In the genomic region with DNA sequence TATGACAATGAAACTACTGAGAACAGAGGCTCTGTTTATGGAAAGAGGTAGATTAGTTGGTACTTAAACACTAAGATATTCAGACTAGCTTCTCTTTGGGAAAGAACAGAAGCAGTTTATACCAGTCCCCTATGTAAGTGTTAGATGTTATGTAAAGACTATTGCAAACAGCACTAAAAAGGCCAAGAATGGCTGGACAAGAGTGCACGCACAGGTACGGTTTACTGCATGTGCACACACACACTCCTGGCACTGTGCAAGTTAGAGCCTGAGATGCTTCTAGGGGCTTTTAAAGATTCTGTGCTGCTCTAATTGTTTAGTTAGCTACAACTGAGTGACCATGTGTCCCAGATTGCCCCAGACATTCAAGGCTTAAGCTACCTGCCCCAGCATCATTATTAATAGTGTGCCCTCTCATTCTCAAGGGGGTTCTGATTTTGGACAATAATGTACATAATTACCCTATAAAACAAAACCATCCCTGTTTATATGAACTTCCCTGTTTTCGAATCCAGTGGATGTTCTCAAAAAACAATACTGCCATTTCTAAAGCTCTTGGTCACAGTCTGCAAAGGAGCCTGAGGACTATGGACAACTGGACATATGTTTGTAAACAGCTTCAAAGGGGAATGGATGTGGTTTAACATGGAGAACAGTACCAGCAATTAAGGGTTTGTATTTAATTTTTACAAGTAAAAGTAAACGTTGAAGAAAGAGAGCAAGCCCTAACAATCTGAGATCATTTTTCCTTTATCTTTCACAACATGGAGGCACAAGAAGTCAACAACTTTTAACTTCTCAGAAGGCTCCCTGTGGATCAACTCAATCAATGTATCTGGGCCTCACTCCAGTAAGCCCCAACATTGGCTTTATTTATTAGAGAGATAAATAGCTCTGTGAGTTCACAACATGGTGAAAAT, we compare ENCODE assay signal across 1 cellular context.
TF ChIP-seq lines count a peak whose summit lies in the region.

No MANE protein-coding gene starts in this region.

TF ChIP-seq in endothelial cell of umbilical vein, 7 proteins besides CTCF, POLR2A, EP300 and RAD21:
- no peak for TF ChIP-seq FOS (IDR thresholded peaks at IDR 0.05; ENCODE audit: borderline replicate concordance, insufficient read depth, low read length)
- TF ChIP-seq MYC (IDR thresholded peaks at IDR 0.05; ENCODE audit: low read depth, low read length): no peak
- TF ChIP-seq GATA2 (IDR thresholded peaks at IDR 0.05; ENCODE audit: insufficient read depth, insufficient read length, low read depth, low read length): no peak
- TF ChIP-seq, protein P1, sequence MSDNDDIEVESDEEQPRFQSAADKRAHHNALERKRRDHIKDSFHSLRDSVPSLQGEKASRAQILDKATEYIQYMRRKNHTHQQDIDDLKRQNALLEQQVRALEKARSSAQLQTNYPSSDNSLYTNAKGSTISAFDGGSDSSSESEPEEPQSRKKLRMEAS (IDR thresholded peaks at IDR 0.05; ENCODE audit: insufficient read depth, insufficient read length): no peak
- no peak for TF ChIP-seq POLR2AphosphoS5 (IDR thresholded peaks at IDR 0.05; ENCODE audit: insufficient read depth, low read depth, low read length)
- TF ChIP-seq EZH2 (IDR thresholded peaks at IDR 0.05; ENCODE audit: borderline replicate concordance, low read depth, low read length, severe bottlenecking): no peak
- TF ChIP-seq JUN (IDR thresholded peaks at IDR 0.05; ENCODE audit: borderline replicate concordance, insufficient read depth, insufficient read length, low read depth): no peak
TF ChIP-seq in endothelial cell of umbilical vein: peak in this region for 0.
